In the genomic region with DNA sequence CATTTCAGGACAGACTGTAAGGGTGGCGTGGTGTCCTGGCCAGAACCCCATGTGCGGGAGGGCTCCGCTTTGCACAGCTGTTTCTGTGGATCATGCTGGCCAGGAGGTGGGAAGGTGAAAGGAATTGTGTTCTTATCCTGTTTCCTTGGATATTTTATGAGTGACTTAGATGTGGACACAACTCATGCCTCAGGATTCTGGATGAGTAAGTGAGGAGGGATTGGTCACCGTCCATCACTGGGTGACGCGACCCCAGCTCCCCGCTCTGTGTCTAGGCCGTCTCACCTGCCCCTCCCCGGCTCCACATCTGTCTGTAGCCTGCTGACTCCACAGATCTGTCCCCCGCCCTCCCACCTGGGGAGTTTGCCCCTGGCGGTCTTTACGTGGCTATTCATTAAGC, we compare ENCODE assay signal across 1 cellular context.
TF ChIP-seq lines count a peak whose summit lies in the region.

No MANE protein-coding gene starts in this region.

TF ChIP-seq in SK-N-SH, 30 proteins besides CTCF, POLR2A, EP300 and RAD21:
- TF ChIP-seq, protein P1, sequence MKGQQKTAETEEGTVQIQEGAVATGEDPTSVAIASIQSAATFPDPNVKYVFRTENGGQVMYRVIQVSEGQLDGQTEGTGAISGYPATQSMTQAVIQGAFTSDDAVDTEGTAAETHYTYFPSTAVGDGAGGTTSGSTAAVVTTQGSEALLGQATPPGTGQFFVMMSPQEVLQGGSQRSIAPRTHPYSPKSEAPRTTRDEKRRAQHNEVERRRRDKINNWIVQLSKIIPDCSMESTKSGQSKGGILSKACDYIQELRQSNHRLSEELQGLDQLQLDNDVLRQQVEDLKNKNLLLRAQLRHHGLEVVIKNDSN (IDR thresholded peaks at IDR 0.05; ENCODE audit: borderline replicate concordance, low read depth): no peak
- TF ChIP-seq RXRA (IDR thresholded peaks at IDR 0.05; ENCODE audit: borderline replicate concordance, low read depth) (no peak), SIN3A (IDR thresholded peaks at IDR 0.05; ENCODE audit: borderline replicate concordance, low read depth, low read length) (no peak), NFIC (IDR thresholded peaks at IDR 0.05; ENCODE audit: borderline replicate concordance) (no peak), RCOR1 (IDR thresholded peaks at IDR 0.05; ENCODE audit: low read length) (no peak), FOXJ3 (CRISPR knock-in tag; IDR thresholded peaks at IDR 0.05) (no peak), TEAD4 (IDR thresholded peaks at IDR 0.05; ENCODE audit: borderline replicate concordance, insufficient read depth) (no peak), TCF12 (IDR thresholded peaks at IDR 0.05) (peak; percentile 54), TAF1 (IDR thresholded peaks at IDR 0.05; ENCODE audit: borderline replicate concordance, low read depth, low read length) (no peak), NRF1 (IDR thresholded peaks at IDR 0.05; ENCODE audit: low read depth, low read length) (no peak), FOXM1 (IDR thresholded peaks at IDR 0.05; ENCODE audit: low read depth) (no peak), MEF2A (IDR thresholded peaks at IDR 0.05; ENCODE audit: borderline replicate concordance, low read depth) (no peak), MXI1 (IDR thresholded peaks at IDR 0.05; ENCODE audit: low read depth, low read length) (no peak), CHD2 (IDR thresholded peaks at IDR 0.05; ENCODE audit: low read length, partially characterized antibody) (no peak), JUND (IDR thresholded peaks at IDR 0.05) (peak; percentile 58), GABPA (IDR thresholded peaks at IDR 0.05; ENCODE audit: low read depth) (no peak), GATA2 (CRISPR knock-in tag; IDR thresholded peaks at IDR 0.05) (no peak), SMC3 (IDR thresholded peaks at IDR 0.05; ENCODE audit: low read depth, low read length) (no peak), RFX5 (IDR thresholded peaks at IDR 0.05; ENCODE audit: low read length) (no peak), FOSL2 (IDR thresholded peaks at IDR 0.05; ENCODE audit: borderline replicate concordance, low read depth) (peak; percentile 79), EZH2phosphoT487 (IDR thresholded peaks at IDR 0.05; ENCODE audit: borderline replicate concordance, low read depth) (no peak), YY1 (IDR thresholded peaks at IDR 0.05; ENCODE audit: low read depth) (no peak)
- TF ChIP-seq, protein P2, sequence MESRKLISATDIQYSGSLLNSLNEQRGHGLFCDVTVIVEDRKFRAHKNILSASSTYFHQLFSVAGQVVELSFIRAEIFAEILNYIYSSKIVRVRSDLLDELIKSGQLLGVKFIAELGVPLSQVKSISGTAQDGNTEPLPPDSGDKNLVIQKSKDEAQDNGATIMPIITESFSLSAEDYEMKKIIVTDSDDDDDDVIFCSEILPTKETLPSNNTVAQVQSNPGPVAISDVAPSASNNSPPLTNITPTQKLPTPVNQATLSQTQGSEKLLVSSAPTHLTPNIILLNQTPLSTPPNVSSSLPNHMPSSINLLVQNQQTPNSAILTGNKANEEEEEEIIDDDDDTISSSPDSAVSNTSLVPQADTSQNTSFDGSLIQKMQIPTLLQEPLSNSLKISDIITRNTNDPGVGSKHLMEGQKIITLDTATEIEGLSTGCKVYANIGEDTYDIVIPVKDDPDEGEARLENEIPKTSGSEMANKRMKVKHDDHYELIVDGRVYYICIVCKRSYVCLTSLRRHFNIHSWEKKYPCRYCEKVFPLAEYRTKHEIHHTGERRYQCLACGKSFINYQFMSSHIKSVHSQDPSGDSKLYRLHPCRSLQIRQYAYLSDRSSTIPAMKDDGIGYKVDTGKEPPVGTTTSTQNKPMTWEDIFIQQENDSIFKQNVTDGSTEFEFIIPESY (IDR thresholded peaks at IDR 0.05; ENCODE audit: borderline replicate concordance, low read depth): no peak
- TF ChIP-seq, protein P3, sequence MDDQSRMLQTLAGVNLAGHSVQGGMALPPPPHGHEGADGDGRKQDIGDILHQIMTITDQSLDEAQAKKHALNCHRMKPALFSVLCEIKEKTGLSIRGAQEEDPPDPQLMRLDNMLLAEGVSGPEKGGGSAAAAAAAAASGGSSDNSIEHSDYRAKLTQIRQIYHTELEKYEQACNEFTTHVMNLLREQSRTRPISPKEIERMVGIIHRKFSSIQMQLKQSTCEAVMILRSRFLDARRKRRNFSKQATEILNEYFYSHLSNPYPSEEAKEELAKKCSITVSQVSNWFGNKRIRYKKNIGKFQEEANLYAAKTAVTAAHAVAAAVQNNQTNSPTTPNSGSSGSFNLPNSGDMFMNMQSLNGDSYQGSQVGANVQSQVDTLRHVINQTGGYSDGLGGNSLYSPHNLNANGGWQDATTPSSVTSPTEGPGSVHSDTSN (IDR thresholded peaks at IDR 0.05): peak; percentile 60
- TF ChIP-seq, protein P4, sequence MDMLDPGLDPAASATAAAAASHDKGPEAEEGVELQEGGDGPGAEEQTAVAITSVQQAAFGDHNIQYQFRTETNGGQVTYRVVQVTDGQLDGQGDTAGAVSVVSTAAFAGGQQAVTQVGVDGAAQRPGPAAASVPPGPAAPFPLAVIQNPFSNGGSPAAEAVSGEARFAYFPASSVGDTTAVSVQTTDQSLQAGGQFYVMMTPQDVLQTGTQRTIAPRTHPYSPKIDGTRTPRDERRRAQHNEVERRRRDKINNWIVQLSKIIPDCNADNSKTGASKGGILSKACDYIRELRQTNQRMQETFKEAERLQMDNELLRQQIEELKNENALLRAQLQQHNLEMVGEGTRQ (IDR thresholded peaks at IDR 0.05; ENCODE audit: borderline replicate concordance, low read depth, low read length): no peak
- TF ChIP-seq, protein P5, sequence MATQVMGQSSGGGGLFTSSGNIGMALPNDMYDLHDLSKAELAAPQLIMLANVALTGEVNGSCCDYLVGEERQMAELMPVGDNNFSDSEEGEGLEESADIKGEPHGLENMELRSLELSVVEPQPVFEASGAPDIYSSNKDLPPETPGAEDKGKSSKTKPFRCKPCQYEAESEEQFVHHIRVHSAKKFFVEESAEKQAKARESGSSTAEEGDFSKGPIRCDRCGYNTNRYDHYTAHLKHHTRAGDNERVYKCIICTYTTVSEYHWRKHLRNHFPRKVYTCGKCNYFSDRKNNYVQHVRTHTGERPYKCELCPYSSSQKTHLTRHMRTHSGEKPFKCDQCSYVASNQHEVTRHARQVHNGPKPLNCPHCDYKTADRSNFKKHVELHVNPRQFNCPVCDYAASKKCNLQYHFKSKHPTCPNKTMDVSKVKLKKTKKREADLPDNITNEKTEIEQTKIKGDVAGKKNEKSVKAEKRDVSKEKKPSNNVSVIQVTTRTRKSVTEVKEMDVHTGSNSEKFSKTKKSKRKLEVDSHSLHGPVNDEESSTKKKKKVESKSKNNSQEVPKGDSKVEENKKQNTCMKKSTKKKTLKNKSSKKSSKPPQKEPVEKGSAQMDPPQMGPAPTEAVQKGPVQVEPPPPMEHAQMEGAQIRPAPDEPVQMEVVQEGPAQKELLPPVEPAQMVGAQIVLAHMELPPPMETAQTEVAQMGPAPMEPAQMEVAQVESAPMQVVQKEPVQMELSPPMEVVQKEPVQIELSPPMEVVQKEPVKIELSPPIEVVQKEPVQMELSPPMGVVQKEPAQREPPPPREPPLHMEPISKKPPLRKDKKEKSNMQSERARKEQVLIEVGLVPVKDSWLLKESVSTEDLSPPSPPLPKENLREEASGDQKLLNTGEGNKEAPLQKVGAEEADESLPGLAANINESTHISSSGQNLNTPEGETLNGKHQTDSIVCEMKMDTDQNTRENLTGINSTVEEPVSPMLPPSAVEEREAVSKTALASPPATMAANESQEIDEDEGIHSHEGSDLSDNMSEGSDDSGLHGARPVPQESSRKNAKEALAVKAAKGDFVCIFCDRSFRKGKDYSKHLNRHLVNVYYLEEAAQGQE (IDR thresholded peaks at IDR 0.05; ENCODE audit: low read depth, low read length): no peak
- TF ChIP-seq, protein P6, sequence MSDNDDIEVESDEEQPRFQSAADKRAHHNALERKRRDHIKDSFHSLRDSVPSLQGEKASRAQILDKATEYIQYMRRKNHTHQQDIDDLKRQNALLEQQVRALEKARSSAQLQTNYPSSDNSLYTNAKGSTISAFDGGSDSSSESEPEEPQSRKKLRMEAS (IDR thresholded peaks at IDR 0.05; ENCODE audit: low read depth): 0 out of 2 replicates have a peak, but pooled peaks have one; percentile 21
